Comparison of ENCODE assay signal across 9 cellular contexts in genomic region chr10:115935731-115936130, GRCh38.
"Had no signal": no experiment of that assay in that cellular context is flagged by ENCODE, and none has a peak within 500 bp of the region (broad histone marks: within the 10 kb centered on the region; RNA-seq: fewer than 3 reads in every experiment).

No MANE protein-coding gene starts in this region.

- H3K4me3 ChIP-seq: HAP-1, K562 had no signal

- H3K9me3 Mint-ChIP-seq: HFFc6 had no signal

- H3K4me1 ChIP-seq: HAP-1 had no signal

- H3K4me3 Mint-ChIP-seq: HFFc6 had no signal

- H3K27ac Mint-ChIP-seq: HFFc6 had no signal

- DNase-seq: GOT3, H7, HFFc6, KG1 had no signal

- H3K9me3 ChIP-seq: HAP-1 had no signal

- H3K36me3 ChIP-seq: HAP-1 had no signal

- ATAC-seq: HCT116, HepG2, K562 had no signal

- H3K27ac ChIP-seq: HL-60 had no signal
